In genomic region chr16:70565053-70565452, GRCh38 we compare ENCODE assay signal across 24 cellular contexts. TPM values are rescaled to one million over a fixed set of nuclear protein-coding genes. Genes with fewer than 3 reads are reported as not detected.
A peak's percentile ranks its signal among the peaks of the same experiment; 100 is the strongest.
DNase-seq lines count a peak whose midpoint lies in the region; ATAC-seq, FAIRE-seq and TF ChIP-seq lines count a peak whose summit lies in the region.
"Had no signal": no experiment of that assay in that cellular context is flagged by ENCODE, and none has a peak within 500 bp of the region (broad histone marks: within the 10 kb centered on the region; RNA-seq: fewer than 3 reads in every experiment).

No MANE protein-coding gene starts in this region.

- CTCF ChIA-PET in activated CD8-positive, alpha-beta T cell treated with anti-CD3 and anti-CD28 coated beads for 36 hours (lab: Charles Lee): interaction anchor here (1.2 kb wide), 1 partner anchor 313 kb away, joined by 3 read pairs; the partner anchor contains the start of gene EXOSC6
- CTCF ChIA-PET in activated CD8-positive, alpha-beta T cell treated with anti-CD3 and anti-CD28 coated beads, Interleukin-2, amount 10 ng/mL, durations not matched to agents 7 days and 5 days (lab: Charles Lee): interaction anchor here (1.2 kb wide), 1 partner anchor 56 kb away, joined by 4 read pairs; no protein-coding TSS in a partner anchor

- no peak for TF ChIP-seq CTCF in activated CD8-positive, alpha-beta T cell treated with anti-CD3 and anti-CD28 coated beads for 36 hours (IDR thresholded peaks at IDR 0.05)
- TF ChIP-seq CTCF in kidney (IDR thresholded peaks at IDR 0.05; ENCODE audit: borderline replicate concordance, extremely low read depth, insufficient read depth) (no peak), psoas muscle (IDR thresholded peaks at IDR 0.05) (no peak)

- H3K9me3 ChIP-seq in T-helper 17 cell (ENCODE audit: control insufficient read depth, low read length, poor library complexity, severe bottlenecking) (no peaks in the 10 kb centered on the region), kidney (ENCODE audit: control insufficient read depth in 1 of 2, low read length in 2 of 2) (no peaks in the 10 kb centered on the region), psoas muscle (no peaks in the 10 kb centered on the region)
- H3K9me3 ChIP-seq: adrenal gland, body of pancreas had no signal

- no peak for ATAC-seq in activated CD8-positive, alpha-beta T cell treated with anti-CD3 and anti-CD28 coated beads for 36 hours
- no peak for ATAC-seq in activated CD8-positive, alpha-beta T cell treated with anti-CD3 and anti-CD28 coated beads, Interleukin-2, amount 10 ng/mL, durations not matched to agents 7 days and 5 days
- no peak for ATAC-seq in T-helper 17 cell
- peak in 2 of 4 donors; percentile 21 to 32 for ATAC-seq in psoas muscle
- ATAC-seq in natural killer cell treated with Interleukin-12 subunit alpha and Interleukin-12 subunit beta and Interleukin-15 and Interleukin-18, amount 100 ng/mL, for 72 hours: no peak
- ATAC-seq: body of pancreas; CD8-positive, alpha-beta T cell; left colon; SK-N-SH treated with all-trans-retinoic acid at 6 μM for 48 hours had no signal

- H3K27me3 ChIP-seq in psoas muscle (ENCODE audit: insufficient read depth in 3 of 3, low read length in 2 of 3) (no peaks in the 10 kb centered on the region), H7 (ENCODE audit: control insufficient read depth, insufficient read depth, low read length) (no peaks in the 10 kb centered on the region)
- H3K27me3 ChIP-seq: adrenal gland, body of pancreas had no signal

- intact Hi-C loops in activated CD8-positive, alpha-beta T cell treated with anti-CD3 and anti-CD28 coated beads for 36 hours (cut with micrococcal nuclease): no loop called here
- intact Hi-C loops in kidney (cut with DNase I) (no loop called here), psoas muscle (cut with DNase I) (no loop called here)

- POLR2A ChIA-PET in activated CD8-positive, alpha-beta T cell treated with anti-CD3 and anti-CD28 coated beads for 36 hours (lab: Charles Lee): interaction anchor here (0.6 to 6.7 kb wide), 11 partner anchors 9 to 184 kb away, joined by 3 to 43 read pairs (median 4); no protein-coding TSS in a partner anchor
- POLR2A ChIA-PET in activated CD8-positive, alpha-beta T cell treated with anti-CD3 and anti-CD28 coated beads, Interleukin-2, amount 10 ng/mL, durations not matched to agents 7 days and 5 days (lab: Charles Lee): no interaction called here

- H3K27ac Mint-ChIP-seq in activated CD8-positive, alpha-beta T cell treated with anti-CD3 and anti-CD28 coated beads for 36 hours: peak overlapping the region; percentile 6
- H3K27ac Mint-ChIP-seq in activated CD8-positive, alpha-beta T cell treated with anti-CD3 and anti-CD28 coated beads, Interleukin-2, amount 10 ng/mL, durations not matched to agents 7 days and 5 days: no peak overlapping the region
- peak overlapping the region; percentile 19 for H3K27ac Mint-ChIP-seq in T-helper 17 cell
- no peak overlapping the region for H3K27ac Mint-ChIP-seq in natural killer cell treated with Interleukin-12 subunit alpha and Interleukin-12 subunit beta and Interleukin-15 and Interleukin-18, amount 100 ng/mL, for 72 hours
- H3K27ac Mint-ChIP-seq: CD8-positive, alpha-beta T cell had no signal

- H3K36me3 Mint-ChIP-seq in activated CD8-positive, alpha-beta T cell treated with anti-CD3 and anti-CD28 coated beads for 36 hours (ENCODE audit: low read depth): peaks cover 80% of the 10 kb centered on the region
- peaks cover 84% of the 10 kb centered on the region for H3K36me3 Mint-ChIP-seq in activated CD8-positive, alpha-beta T cell treated with anti-CD3 and anti-CD28 coated beads, Interleukin-2, amount 10 ng/mL, durations not matched to agents 7 days and 5 days (ENCODE audit: low read depth)
- H3K36me3 Mint-ChIP-seq in T-helper 17 cell (ENCODE audit: low read depth): peaks cover 11% of the 10 kb centered on the region
- H3K36me3 Mint-ChIP-seq in natural killer cell treated with Interleukin-12 subunit alpha and Interleukin-12 subunit beta and Interleukin-15 and Interleukin-18, amount 100 ng/mL, for 72 hours: peaks cover 43% of the 10 kb centered on the region

- WGBS in psoas muscle, 3 donors: 69 to 75% (median 74%) methylated on average over 4 of the region's 4 CpGs

- H3K9me3 Mint-ChIP-seq in activated CD8-positive, alpha-beta T cell treated with anti-CD3 and anti-CD28 coated beads for 36 hours: no peaks in the 10 kb centered on the region
- H3K9me3 Mint-ChIP-seq in activated CD8-positive, alpha-beta T cell treated with anti-CD3 and anti-CD28 coated beads, Interleukin-2, amount 10 ng/mL, durations not matched to agents 7 days and 5 days (ENCODE audit: insufficient read depth): no peaks in the 10 kb centered on the region
- no peaks in the 10 kb centered on the region for H3K9me3 Mint-ChIP-seq in natural killer cell treated with Interleukin-12 subunit alpha and Interleukin-12 subunit beta and Interleukin-15 and Interleukin-18, amount 100 ng/mL, for 72 hours
- H3K9me3 Mint-ChIP-seq: CD8-positive, alpha-beta T cell had no signal

- FAIRE-seq in kidney (lab: Jason Lieb, UNC): no peak
- FAIRE-seq: GM12891 had no signal

- no peak for DNase-seq in activated CD8-positive, alpha-beta T cell treated with anti-CD3 and anti-CD28 coated beads for 36 hours
- no peak for DNase-seq in activated CD8-positive, alpha-beta T cell treated with anti-CD3 and anti-CD28 coated beads, Interleukin-2, amount 10 ng/mL, durations not matched to agents 7 days and 5 days
- DNase-seq in T-helper 17 cell (no peak), kidney (peak; percentile 21), psoas muscle (no peak), A172 (ENCODE audit: low spot score) (no peak), H7 (no peak)
- DNase-seq in natural killer cell treated with Interleukin-12 subunit alpha and Interleukin-12 subunit beta and Interleukin-15 and Interleukin-18, amount 100 ng/mL, for 72 hours (ENCODE audit: low spot score): no peak
- DNase-seq: activated CD4-positive, CD25-positive, alpha-beta regulatory T cell treated with anti-CD3 and anti-CD28 coated beads, Interleukin-2, amount 50 U/mL, for 72 hours; activated gamma-delta T cell treated with Interleukin-2 at 50 U/mL for 16 hours; activated T-cell treated with anti-CD3 and anti-CD28 coated beads for 4 hours; body of pancreas; CD8-positive, alpha-beta T cell; foreskin fibroblast; left colon; NCI-H187; NCI-H2171; NCI-H510A; retina; T-helper 2 cell had no signal

- H3K4me1 ChIP-seq in kidney (ENCODE audit: control insufficient read depth in 1 of 2, insufficient read depth in 1 of 2, low read depth in 1 of 2, low read length in 2 of 2) (no peaks in the 10 kb centered on the region), psoas muscle (peaks cover 13% of the 10 kb centered on the region)
- H3K4me1 ChIP-seq: body of pancreas had no signal

- H3K27ac ChIP-seq in kidney (ENCODE audit: low read depth in 2 of 2, low read length in 2 of 2): no peak overlapping the region
- H3K27ac ChIP-seq in psoas muscle: peak overlapping the region; percentile 5
- H3K27ac ChIP-seq: 22Rv1, adrenal gland, body of pancreas had no signal

- H3K36me3 ChIP-seq in kidney (ENCODE audit: control insufficient read depth in 1 of 2, insufficient read depth in 2 of 2, low read length in 2 of 2) (peaks cover 72 to 84% of the 10 kb centered on the region in 2 donors), psoas muscle (ENCODE audit: insufficient read depth in 1 of 2, low read depth in 1 of 2) (peaks cover 47 to 100% of the 10 kb centered on the region in 2 donors), H7 (replicated peaks; ENCODE audit: control insufficient read depth, insufficient read depth, low read length) (peaks cover 80% of the 10 kb centered on the region)

- H3K4me3 ChIP-seq in kidney (ENCODE audit: low read length in 2 of 2) (no peak overlapping the region), psoas muscle (no peak overlapping the region), H7 (ENCODE audit: insufficient read depth, low read depth, low read length) (no peak overlapping the region)
- H3K4me3 ChIP-seq: adrenal gland, body of pancreas had no signal

- no peaks in the 10 kb centered on the region for H3K27me3 Mint-ChIP-seq in activated CD8-positive, alpha-beta T cell treated with anti-CD3 and anti-CD28 coated beads for 36 hours
- no peaks in the 10 kb centered on the region for H3K27me3 Mint-ChIP-seq in activated CD8-positive, alpha-beta T cell treated with anti-CD3 and anti-CD28 coated beads, Interleukin-2, amount 10 ng/mL, durations not matched to agents 7 days and 5 days (ENCODE audit: low read depth)
- H3K27me3 Mint-ChIP-seq in T-helper 17 cell: no peaks in the 10 kb centered on the region
- H3K27me3 Mint-ChIP-seq in natural killer cell treated with Interleukin-12 subunit alpha and Interleukin-12 subunit beta and Interleukin-15 and Interleukin-18, amount 100 ng/mL, for 72 hours: no peaks in the 10 kb centered on the region

- no peak overlapping the region for H3K9ac ChIP-seq in kidney (ENCODE audit: low read length in 2 of 2)

- no peak overlapping the region for H3K4me3 Mint-ChIP-seq in activated CD8-positive, alpha-beta T cell treated with anti-CD3 and anti-CD28 coated beads for 36 hours
- H3K4me3 Mint-ChIP-seq in activated CD8-positive, alpha-beta T cell treated with anti-CD3 and anti-CD28 coated beads, Interleukin-2, amount 10 ng/mL, durations not matched to agents 7 days and 5 days: no peak overlapping the region
- H3K4me3 Mint-ChIP-seq in T-helper 17 cell: no peak overlapping the region
- no peak overlapping the region for H3K4me3 Mint-ChIP-seq in natural killer cell treated with Interleukin-12 subunit alpha and Interleukin-12 subunit beta and Interleukin-15 and Interleukin-18, amount 100 ng/mL, for 72 hours
- H3K4me3 Mint-ChIP-seq: CD8-positive, alpha-beta T cell had no signal

- no peaks in the 10 kb centered on the region for H3K4me1 Mint-ChIP-seq in activated CD8-positive, alpha-beta T cell treated with anti-CD3 and anti-CD28 coated beads for 36 hours (ENCODE audit: low read depth)
- H3K4me1 Mint-ChIP-seq in activated CD8-positive, alpha-beta T cell treated with anti-CD3 and anti-CD28 coated beads, Interleukin-2, amount 10 ng/mL, durations not matched to agents 7 days and 5 days (ENCODE audit: low read depth): no peaks in the 10 kb centered on the region
- no peaks in the 10 kb centered on the region for H3K4me1 Mint-ChIP-seq in T-helper 17 cell
- H3K4me1 Mint-ChIP-seq in natural killer cell treated with Interleukin-12 subunit alpha and Interleukin-12 subunit beta and Interleukin-15 and Interleukin-18, amount 100 ng/mL, for 72 hours (ENCODE audit: low read depth in 2 of 2): peaks cover 0 to 9% of the 10 kb centered on the region in 2 donors

RNA-seq across cellular contexts. Expression of gene SF3B3, which starts 41.4 kb away (rescaled TPM):
- 100 to 1,000 TPM; 543 to 552 TPM for total RNA-seq in activated CD8-positive, alpha-beta T cell treated with anti-CD3 and anti-CD28 coated beads for 36 hours
- total RNA-seq in activated CD8-positive, alpha-beta T cell treated with anti-CD3 and anti-CD28 coated beads, Interleukin-2, amount 10 ng/mL, durations not matched to agents 7 days and 5 days: 100 to 1,000 TPM; 399 to 420 TPM
- total RNA-seq in T-helper 17 cell: 100 to 1,000 TPM; 163 to 182 TPM
- total RNA-seq in kidney: 246 TPM
- 92.9 TPM for polyA plus RNA-seq in kidney (ENCODE audit: insufficient read depth, low read depth, low replicate concordance)
- 100 to 1,000 TPM; 145 to 178 (median 157) TPM for total RNA-seq in psoas muscle
- polyA plus RNA-seq in psoas muscle: 100 to 1,000 TPM in 1 of 3 donors, 10 to 100 TPM in 2; 50.0 to 117 (median 59.9) TPM
- total RNA-seq in natural killer cell treated with Interleukin-12 subunit alpha and Interleukin-12 subunit beta and Interleukin-15 and Interleukin-18, amount 100 ng/mL, for 72 hours: 100 to 1,000 TPM; 394 to 560 TPM
- total RNA-seq in A172 (2014; rRNA removed; shearing (Covaris generic)): 146 and 176 TPM in 2 replicates
- total RNA-seq in H7 (2014; rRNA removed; shearing (Covaris generic)): 222 and 313 TPM in 2 replicates

RNA-seq across cellular contexts. Expression of gene COG4, which starts 41.7 kb away (rescaled TPM):
- 10 to 100 TPM; 38.0 to 39.0 TPM for total RNA-seq in activated CD8-positive, alpha-beta T cell treated with anti-CD3 and anti-CD28 coated beads for 36 hours
- total RNA-seq in activated CD8-positive, alpha-beta T cell treated with anti-CD3 and anti-CD28 coated beads, Interleukin-2, amount 10 ng/mL, durations not matched to agents 7 days and 5 days: 10 to 100 TPM; 62.1 to 71.3 TPM
- total RNA-seq in T-helper 17 cell: 10 to 100 TPM; 26.3 to 54.0 TPM
- 69.7 TPM for total RNA-seq in kidney
- polyA plus RNA-seq in kidney (ENCODE audit: insufficient read depth, low read depth, low replicate concordance): 42.9 TPM
- 10 to 100 TPM; 41.7 to 77.8 (median 64.9) TPM for total RNA-seq in psoas muscle
- polyA plus RNA-seq in psoas muscle: 10 to 100 TPM; 29.1 to 80.3 (median 41.4) TPM
- total RNA-seq in natural killer cell treated with Interleukin-12 subunit alpha and Interleukin-12 subunit beta and Interleukin-15 and Interleukin-18, amount 100 ng/mL, for 72 hours: 10 to 100 TPM; 39.5 to 54.8 TPM
- total RNA-seq in A172 (2014; rRNA removed; shearing (Covaris generic)): 67.1 and 89.4 TPM in 2 replicates
- 78.7 and 98.2 TPM in 2 replicates for total RNA-seq in H7 (2014; rRNA removed; shearing (Covaris generic))

Comparison
In these comparisons a context has a peak if more than half of its experiments do, and no peak if none do; other contexts are left out.
1. H3K27ac Mint-ChIP-seq: peak in activated CD8-positive, alpha-beta T cell treated with anti-CD3 and anti-CD28 coated beads for 36 hours (single experiment) and T-helper 17 cell (single experiment); none in activated CD8-positive, alpha-beta T cell treated with anti-CD3 and anti-CD28 coated beads, Interleukin-2, amount 10 ng/mL, durations not matched to agents 7 days and 5 days (single experiment) and natural killer cell treated with Interleukin-12 subunit alpha and Interleukin-12 subunit beta and Interleukin-15 and Interleukin-18, amount 100 ng/mL, for 72 hours (0 of 2).